Comparison of ENCODE assay signal across 10 cellular contexts in the genomic region with DNA sequence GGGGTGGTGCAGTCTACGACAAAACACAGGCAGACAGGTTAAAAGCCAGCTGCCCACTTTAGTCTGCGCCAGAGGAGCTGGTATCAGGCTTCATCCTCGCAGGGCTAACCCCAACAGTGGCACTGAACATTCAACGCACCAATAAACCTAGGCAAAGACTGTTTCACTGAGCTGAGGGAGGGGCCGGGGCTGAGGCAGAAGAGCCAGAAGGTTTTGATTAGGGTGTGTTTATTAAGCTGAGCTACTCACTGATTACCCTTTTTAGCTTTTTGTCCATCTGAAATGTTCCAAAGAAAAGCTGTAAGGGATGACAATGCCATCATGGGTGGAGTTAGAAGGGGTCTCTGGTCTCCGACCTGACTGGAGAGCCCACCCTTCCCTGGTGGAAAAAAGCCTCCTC. TPM values are rescaled to one million over a fixed set of nuclear protein-coding genes. Genes with fewer than 3 reads are reported as not detected.
A peak's percentile ranks its signal among the peaks of the same experiment; 100 is the strongest.
DNase-seq lines count a peak whose midpoint lies in the region; ATAC-seq and TF ChIP-seq lines count a peak whose summit lies in the region.
"Had no signal": no experiment of that assay in that cellular context is flagged by ENCODE, and none has a peak within 500 bp of the region (broad histone marks: within the 10 kb centered on the region; RNA-seq: fewer than 3 reads in every experiment).

No MANE protein-coding gene starts in this region.

- no peaks in the 10 kb centered on the region for H3K9me3 Mint-ChIP-seq in activated naive CD8-positive, alpha-beta T cell (ENCODE audit: low read depth)

- H3K36me3 Mint-ChIP-seq in activated naive CD8-positive, alpha-beta T cell = peaks cover 2% of the 10 kb centered on the region

- TF ChIP-seq CTCF in 22Rv1 (IDR thresholded peaks at IDR 0.05) (no peak), colonic mucosa (IDR thresholded peaks at IDR 0.05) (no peak)

- DNase-seq in H7 (no peak), NCI-H526 treated with DMSO at 0.1 percent for 48 hours (lab: John Stamatoyannopoulos, UW) (no peak), NCI-H1417 (lab: John Stamatoyannopoulos, UW) (no peak), colonic mucosa (no peak)
- DNase-seq: central memory CD4-positive, alpha-beta T cell; KG1 had no signal

- H3K27ac Mint-ChIP-seq in activated naive CD8-positive, alpha-beta T cell = no peak overlapping the region

- intact Hi-C loops in colonic mucosa (cut with DNase I) = no loop called here

- peaks cover 3% of the 10 kb centered on the region for H3K27me3 ChIP-seq in H7 (ENCODE audit: control insufficient read depth, insufficient read depth, low read length)
- H3K27me3 ChIP-seq in iPS-18a (ENCODE audit: control insufficient read depth, insufficient read depth, low read length) = no peaks in the 10 kb centered on the region
- H3K27me3 ChIP-seq in colonic mucosa = no peaks in the 10 kb centered on the region

- peak overlapping the region; percentile 62 for H3K9ac ChIP-seq in iPS-18a (ENCODE audit: low read length)
- peak overlapping the region in 1 of 2 donors; percentile 76 for H3K9ac ChIP-seq in colonic mucosa (ENCODE audit: low read depth in 2 of 2, low read length in 2 of 2)

- ATAC-seq in HG03565 (IDR thresholded peaks at IDR 0.05; ENCODE audit: unreplicated experiment) = no peak

- peaks cover 6% of the 10 kb centered on the region for H3K4me1 ChIP-seq in iPS-18a (ENCODE audit: control insufficient read depth, low read depth, low read length)
- peaks cover 10% of the 10 kb centered on the region for H3K4me1 ChIP-seq in colonic mucosa

- H3K27ac ChIP-seq in 22Rv1 (peak overlapping the region; percentile 67), iPS-18a (ENCODE audit: low read length) (no peak overlapping the region), colonic mucosa (no peak overlapping the region)

- H3K9me3 ChIP-seq in iPS-18a (ENCODE audit: control insufficient read depth, low read depth, low read length) (no peaks in the 10 kb centered on the region), colonic mucosa (no peaks in the 10 kb centered on the region)

- H3K36me3 ChIP-seq in H7 (replicated peaks; ENCODE audit: control insufficient read depth, insufficient read depth, low read length) (peaks cover 28% of the 10 kb centered on the region), iPS-18a (ENCODE audit: control insufficient read depth, low read depth, low read length) (peaks cover 40% of the 10 kb centered on the region), colonic mucosa (no peaks in the 10 kb centered on the region)

- peaks cover 9% of the 10 kb centered on the region for H3K4me1 Mint-ChIP-seq in activated naive CD8-positive, alpha-beta T cell (ENCODE audit: low read depth)

- H3K27me3 Mint-ChIP-seq in activated naive CD8-positive, alpha-beta T cell = no peaks in the 10 kb centered on the region

- H3K4me3 ChIP-seq in H7 (ENCODE audit: insufficient read depth, low read depth, low read length) (peak overlapping the region; percentile 75), iPS-18a (ENCODE audit: low read length) (peak overlapping the region; percentile 71), colonic mucosa (no peak overlapping the region)

- peak overlapping the region; percentile 91 for H3K4me3 Mint-ChIP-seq in activated naive CD8-positive, alpha-beta T cell

RNA-seq across cellular contexts. Expression of a gene that starts 1.4 kb away (rescaled TPM):
- total RNA-seq in H7 (2014; rRNA removed; shearing (Covaris generic)) = 66.3 and 92.1 TPM in 2 replicates
- total RNA-seq in colonic mucosa = 10 to 100 TPM; 14.4 to 36.0 TPM

RNA-seq across cellular contexts. Expression of a gene that starts 10.2 kb away (rescaled TPM):
- 41.8 and 49.1 TPM in 2 replicates for total RNA-seq in H7 (2014; rRNA removed; shearing (Covaris generic))
- total RNA-seq in colonic mucosa = 10 to 100 TPM; 15.6 to 30.6 TPM

RNA-seq across cellular contexts. Expression of a gene that starts 16.6 kb away (rescaled TPM):
- 30.3 and 38.2 TPM in 2 replicates for total RNA-seq in H7 (2014; rRNA removed; shearing (Covaris generic))
- 10 to 100 TPM; 69.1 to 97.2 TPM for total RNA-seq in colonic mucosa

RNA-seq across cellular contexts. Expression of a gene that starts 29.9 kb away (rescaled TPM):
- total RNA-seq in H7 (2014; rRNA removed; shearing (Covaris generic)) = 89.6 and 97.1 TPM in 2 replicates
- total RNA-seq in colonic mucosa = 10 to 100 TPM; 56.2 to 97.9 TPM

RNA-seq across cellular contexts. Expression of a gene that starts 37.2 kb away (rescaled TPM):
- 74.5 and 78.8 TPM in 2 replicates for total RNA-seq in H7 (2014; rRNA removed; shearing (Covaris generic))
- 100 to 1,000 TPM in 1 of 2 donors, 10 to 100 TPM in 1; 94.4 to 146 TPM for total RNA-seq in colonic mucosa
